In genomic region chr12:5945071-5946008, GRCh38 we compare ENCODE assay signal across 9 cellular contexts. TPM values are rescaled to one million over a fixed set of nuclear protein-coding genes. Genes with fewer than 3 reads are reported as not detected.
DNase-seq lines count a peak whose midpoint lies in the region; ATAC-seq and TF ChIP-seq lines count a peak whose summit lies in the region.
"Had no signal": no experiment of that assay in that cellular context is flagged by ENCODE, and none has a peak within 500 bp of the region (broad histone marks: within the 10 kb centered on the region; RNA-seq: fewer than 3 reads in every experiment).

Gene ANO2 (minus strand): TSS chr12:5945259. CDS start chr12:5945217, 42 bp downstream.

- H3K27me3 ChIP-seq in SJSA1 (replicated peaks) = peaks cover 66% of the 10 kb centered on the region
- H3K27me3 ChIP-seq in psoas muscle (ENCODE audit: insufficient read depth in 3 of 3, low read length in 2 of 3) = peaks cover 0 to 51% (median 9%) of the 10 kb centered on the region in 3 donors

- WGBS in psoas muscle, 3 donors = 8 to 22% (median 16%) methylated on average over 47 to 66 of the region's 66 CpGs

- H3K27ac ChIP-seq in SJSA1 = no peak within 1 kb of the TSS
- no peak within 1 kb of the TSS for H3K27ac ChIP-seq in psoas muscle

- intact Hi-C loops in Right ventricle myocardium superior (cut with DNase I) (no loop called here), psoas muscle (cut with DNase I) (no loop called here)
- intact Hi-C loops in activated naive CD4-positive, alpha-beta T cell treated with anti-CD3 and anti-CD28 coated beads for 36 hours (cut with micrococcal nuclease) = no loop called here

- H3K4me3 Mint-ChIP-seq in activated naive CD4-positive, alpha-beta T cell treated with anti-CD3 and anti-CD28 coated beads for 36 hours = no peak within 1 kb of the TSS
- H3K4me3 Mint-ChIP-seq: naive B cell had no signal

- H3K36me3 ChIP-seq in SJSA1 (no peaks in the 10 kb centered on the region), psoas muscle (ENCODE audit: insufficient read depth in 1 of 2, low read depth in 1 of 2) (peaks cover 0 to 5% of the 10 kb centered on the region in 2 donors)

- DNase-seq in EL (peak; percentile 59), SJSA1 (ENCODE audit: low read depth in 1 of 2, low spot score in 2 of 2) (peak in 1 of 2 experiments; percentile 41), Right ventricle myocardium superior (no peak), psoas muscle (no peak), MV-4-11 (lab: John Stamatoyannopoulos, UW) (no peak), G401 (ENCODE audit: low spot score) (no peak), medulla oblongata (ENCODE audit: extremely low spot score) (no peak)
- no peak for DNase-seq in activated naive CD4-positive, alpha-beta T cell treated with anti-CD3 and anti-CD28 coated beads for 36 hours
- DNase-seq: naive B cell had no signal

- peaks cover 48% of the 10 kb centered on the region for H3K27me3 Mint-ChIP-seq in activated naive CD4-positive, alpha-beta T cell treated with anti-CD3 and anti-CD28 coated beads for 36 hours (ENCODE audit: low read depth)

- in situ Hi-C loops in G401 (cut with HindIII; ENCODE audit: low sequenced_read_pairs) = no loop called here

- no peak within 1 kb of the TSS for H3K27ac Mint-ChIP-seq in activated naive CD4-positive, alpha-beta T cell treated with anti-CD3 and anti-CD28 coated beads for 36 hours
- H3K27ac Mint-ChIP-seq: naive B cell had no signal

- H3K9me3 Mint-ChIP-seq in activated naive CD4-positive, alpha-beta T cell treated with anti-CD3 and anti-CD28 coated beads for 36 hours = no peaks in the 10 kb centered on the region

- peak; percentile 74 for ATAC-seq in Right ventricle myocardium superior (ENCODE audit: poor library complexity)
- ATAC-seq in psoas muscle = peak in 1 of 4 donors; percentile 46

- H3K4me1 Mint-ChIP-seq in activated naive CD4-positive, alpha-beta T cell treated with anti-CD3 and anti-CD28 coated beads for 36 hours (ENCODE audit: low read depth) = peaks cover 2% of the 10 kb centered on the region

- H3K4me1 ChIP-seq in SJSA1 (replicated peaks) = peaks cover 6% of the 10 kb centered on the region
- no peaks in the 10 kb centered on the region for H3K4me1 ChIP-seq in psoas muscle

- H3K4me3 ChIP-seq in SJSA1 (peak within 1 kb of the TSS; percentile 21), psoas muscle (peak within 1 kb of the TSS; percentile 40)

- CTCF ChIA-PET in activated naive CD4-positive, alpha-beta T cell treated with anti-CD3 and anti-CD28 coated beads for 36 hours (lab: Charles Lee) = no interaction called here

- H3K9me3 ChIP-seq in SJSA1 (replicated peaks) (no peaks in the 10 kb centered on the region), psoas muscle (no peaks in the 10 kb centered on the region)

- TF ChIP-seq CTCF in psoas muscle (IDR thresholded peaks at IDR 0.05) = no peak

- no peaks in the 10 kb centered on the region for H3K36me3 Mint-ChIP-seq in activated naive CD4-positive, alpha-beta T cell treated with anti-CD3 and anti-CD28 coated beads for 36 hours (ENCODE audit: low read depth)

RNA-seq across cellular contexts. Expression of gene ANO2, which starts in this region (rescaled TPM):
- total RNA-seq in SJSA1 (2014; rRNA removed; shearing (Covaris generic)) = not detected in 2 replicates
- total RNA-seq in Right ventricle myocardium superior = 12.6 TPM
- total RNA-seq in psoas muscle = 1 to 10 TPM; 4.2 to 9.3 (median 5.4) TPM
- polyA plus RNA-seq in psoas muscle = 1 to 10 TPM; 1.3 to 2.4 (median 1.6) TPM
- not detected for total RNA-seq in activated naive CD4-positive, alpha-beta T cell treated with anti-CD3 and anti-CD28 coated beads for 36 hours
- not detected in 2 replicates for total RNA-seq in G401 (2014; rRNA removed; shearing (Covaris generic))
